Comparison of ENCODE assay signal across 1 cellular context in the genomic region with DNA sequence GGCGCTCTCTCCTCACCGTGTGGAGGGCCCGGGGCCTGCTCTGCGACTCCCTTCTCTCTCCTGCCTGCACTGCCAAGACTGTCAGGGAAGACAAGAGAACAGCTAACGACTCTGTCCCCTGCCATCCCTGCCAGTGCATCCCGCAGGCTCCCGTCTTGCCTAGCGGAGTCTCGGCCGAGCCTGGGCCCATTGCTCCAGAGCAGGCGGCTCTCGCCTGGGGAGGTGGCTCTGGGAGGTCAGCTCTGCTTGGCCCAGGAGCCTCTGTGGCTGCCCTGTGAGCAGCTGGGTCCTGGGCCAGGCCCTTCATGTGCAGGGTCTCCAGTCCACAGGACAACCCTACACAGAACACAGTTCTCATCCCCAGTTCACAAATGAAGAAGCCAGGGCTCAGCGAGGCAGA.
TF ChIP-seq lines count a peak whose summit lies in the region.

No MANE protein-coding gene starts in this region.

TF ChIP-seq in HepG2, 621 proteins besides CTCF, POLR2A, EP300 and RAD21 (continued from another document):
- TF ChIP-seq, protein P1, sequence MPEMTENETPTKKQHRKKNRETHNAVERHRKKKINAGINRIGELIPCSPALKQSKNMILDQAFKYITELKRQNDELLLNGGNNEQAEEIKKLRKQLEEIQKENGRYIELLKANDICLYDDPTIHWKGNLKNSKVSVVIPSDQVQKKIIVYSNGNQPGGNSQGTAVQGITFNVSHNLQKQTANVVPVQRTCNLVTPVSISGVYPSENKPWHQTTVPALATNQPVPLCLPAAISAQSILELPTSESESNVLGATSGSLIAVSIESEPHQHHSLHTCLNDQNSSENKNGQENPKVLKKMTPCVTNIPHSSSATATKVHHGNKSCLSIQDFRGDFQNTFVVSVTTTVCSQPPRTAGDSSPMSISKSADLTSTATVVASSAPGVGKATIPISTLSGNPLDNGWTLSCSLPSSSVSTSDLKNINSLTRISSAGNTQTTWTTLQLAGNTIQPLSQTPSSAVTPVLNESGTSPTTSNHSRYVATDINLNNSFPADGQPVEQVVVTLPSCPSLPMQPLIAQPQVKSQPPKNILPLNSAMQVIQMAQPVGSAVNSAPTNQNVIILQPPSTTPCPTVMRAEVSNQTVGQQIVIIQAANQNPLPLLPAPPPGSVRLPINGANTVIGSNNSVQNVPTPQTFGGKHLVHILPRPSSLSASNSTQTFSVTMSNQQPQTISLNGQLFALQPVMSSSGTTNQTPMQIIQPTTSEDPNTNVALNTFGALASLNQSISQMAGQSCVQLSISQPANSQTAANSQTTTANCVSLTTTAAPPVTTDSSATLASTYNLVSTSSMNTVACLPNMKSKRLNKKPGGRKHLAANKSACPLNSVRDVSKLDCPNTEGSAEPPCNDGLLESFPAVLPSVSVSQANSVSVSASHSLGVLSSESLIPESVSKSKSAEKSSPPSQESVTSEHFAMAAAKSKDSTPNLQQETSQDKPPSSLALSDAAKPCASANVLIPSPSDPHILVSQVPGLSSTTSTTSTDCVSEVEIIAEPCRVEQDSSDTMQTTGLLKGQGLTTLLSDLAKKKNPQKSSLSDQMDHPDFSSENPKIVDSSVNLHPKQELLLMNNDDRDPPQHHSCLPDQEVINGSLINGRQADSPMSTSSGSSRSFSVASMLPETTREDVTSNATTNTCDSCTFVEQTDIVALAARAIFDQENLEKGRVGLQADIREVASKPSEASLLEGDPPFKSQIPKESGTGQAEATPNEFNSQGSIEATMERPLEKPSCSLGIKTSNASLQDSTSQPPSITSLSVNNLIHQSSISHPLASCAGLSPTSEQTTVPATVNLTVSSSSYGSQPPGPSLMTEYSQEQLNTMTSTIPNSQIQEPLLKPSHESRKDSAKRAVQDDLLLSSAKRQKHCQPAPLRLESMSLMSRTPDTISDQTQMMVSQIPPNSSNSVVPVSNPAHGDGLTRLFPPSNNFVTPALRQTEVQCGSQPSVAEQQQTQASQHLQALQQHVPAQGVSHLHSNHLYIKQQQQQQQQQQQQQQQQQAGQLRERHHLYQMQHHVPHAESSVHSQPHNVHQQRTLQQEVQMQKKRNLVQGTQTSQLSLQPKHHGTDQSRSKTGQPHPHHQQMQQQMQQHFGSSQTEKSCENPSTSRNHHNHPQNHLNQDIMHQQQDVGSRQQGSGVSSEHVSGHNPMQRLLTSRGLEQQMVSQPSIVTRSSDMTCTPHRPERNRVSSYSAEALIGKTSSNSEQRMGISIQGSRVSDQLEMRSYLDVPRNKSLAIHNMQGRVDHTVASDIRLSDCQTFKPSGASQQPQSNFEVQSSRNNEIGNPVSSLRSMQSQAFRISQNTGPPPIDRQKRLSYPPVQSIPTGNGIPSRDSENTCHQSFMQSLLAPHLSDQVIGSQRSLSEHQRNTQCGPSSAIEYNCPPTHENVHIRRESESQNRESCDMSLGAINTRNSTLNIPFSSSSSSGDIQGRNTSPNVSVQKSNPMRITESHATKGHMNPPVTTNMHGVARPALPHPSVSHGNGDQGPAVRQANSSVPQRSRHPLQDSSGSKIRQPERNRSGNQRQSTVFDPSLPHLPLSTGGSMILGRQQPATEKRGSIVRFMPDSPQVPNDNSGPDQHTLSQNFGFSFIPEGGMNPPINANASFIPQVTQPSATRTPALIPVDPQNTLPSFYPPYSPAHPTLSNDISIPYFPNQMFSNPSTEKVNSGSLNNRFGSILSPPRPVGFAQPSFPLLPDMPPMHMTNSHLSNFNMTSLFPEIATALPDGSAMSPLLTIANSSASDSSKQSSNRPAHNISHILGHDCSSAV (CRISPR knock-in tag; IDR thresholded peaks at IDR 0.05; ENCODE audit: borderline replicate concordance), result no peak
- TF ChIP-seq, protein P2, sequence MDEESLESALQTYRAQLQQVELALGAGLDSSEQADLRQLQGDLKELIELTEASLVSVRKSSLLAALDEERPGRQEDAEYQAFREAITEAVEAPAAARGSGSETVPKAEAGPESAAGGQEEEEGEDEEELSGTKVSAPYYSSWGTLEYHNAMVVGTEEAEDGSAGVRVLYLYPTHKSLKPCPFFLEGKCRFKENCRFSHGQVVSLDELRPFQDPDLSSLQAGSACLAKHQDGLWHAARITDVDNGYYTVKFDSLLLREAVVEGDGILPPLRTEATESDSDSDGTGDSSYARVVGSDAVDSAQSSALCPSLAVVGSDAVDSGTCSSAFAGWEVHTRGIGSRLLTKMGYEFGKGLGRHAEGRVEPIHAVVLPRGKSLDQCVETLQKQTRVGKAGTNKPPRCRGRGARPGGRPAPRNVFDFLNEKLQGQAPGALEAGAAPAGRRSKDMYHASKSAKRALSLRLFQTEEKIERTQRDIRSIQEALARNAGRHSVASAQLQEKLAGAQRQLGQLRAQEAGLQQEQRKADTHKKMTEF (CRISPR knock-in tag; IDR thresholded peaks at IDR 0.05), result no peak
- TF ChIP-seq AGO2 (optimal IDR thresholded peaks at IDR 0.05; ENCODE audit: low read depth, low read length), result peak; percentile 48
